In genomic region chr11:129750343-129751292, GRCh38 we compare ENCODE assay signal across 8 cellular contexts.
A peak's percentile ranks its signal among the peaks of the same experiment; 100 is the strongest.
DNase-seq lines count a peak whose midpoint lies in the region; ATAC-seq and TF ChIP-seq lines count a peak whose summit lies in the region.

No MANE protein-coding gene starts in this region.

- no peaks in the 10 kb centered on the region for H3K9me3 Mint-ChIP-seq in activated T-helper 2 cell treated with anti-CD3 and anti-CD28 coated beads, Interferon-gamma antibody, Interleukin-2, Interleukin-4, amounts not matched to agents 10 μg/mL and 5 μg/mL and 100 μg/mL, durations not matched to agents 14 hours and 24 hours and 36 hours

- H3K27me3 Mint-ChIP-seq in activated T-helper 2 cell treated with anti-CD3 and anti-CD28 coated beads, Interferon-gamma antibody, Interleukin-2, Interleukin-4, amounts not matched to agents 10 μg/mL and 5 μg/mL and 100 μg/mL, durations not matched to agents 14 hours and 24 hours and 36 hours (ENCODE audit: low read depth): peaks cover 18% of the 10 kb centered on the region

- H3K36me3 Mint-ChIP-seq in activated T-helper 2 cell treated with anti-CD3 and anti-CD28 coated beads, Interferon-gamma antibody, Interleukin-2, Interleukin-4, amounts not matched to agents 10 μg/mL and 5 μg/mL and 100 μg/mL, durations not matched to agents 14 hours and 24 hours and 36 hours (ENCODE audit: low read depth): no peaks in the 10 kb centered on the region

- H4K8ac ChIP-seq in neuronal stem cell (ENCODE audit: low read depth, low read length): peak overlapping the region; percentile 58

- ATAC-seq in GM21515 (IDR thresholded peaks at IDR 0.05; ENCODE audit: unreplicated experiment): peak; percentile 95

- no peaks in the 10 kb centered on the region for H3K36me3 ChIP-seq in HUES6 (ENCODE audit: control insufficient read depth, insufficient read depth, low read length)
- H3K36me3 ChIP-seq in neuronal stem cell (replicated peaks in 1 of 2; ENCODE audit: control insufficient read depth in 2 of 2, insufficient read depth in 2 of 2, low read length in 2 of 2): no peaks in the 10 kb centered on the region
- H3K36me3 ChIP-seq in subcutaneous abdominal adipose tissue (ENCODE audit: control insufficient read depth in 5 of 5, insufficient read depth in 5 of 5, low read length in 5 of 5): no peaks in the 10 kb centered on the region

- H2BK15ac ChIP-seq in neuronal stem cell (ENCODE audit: low read length): peak overlapping the region; percentile 93

- H3K27me3 ChIP-seq in HUES6 (ENCODE audit: control insufficient read depth, insufficient read depth, low read length): peaks cover 20% of the 10 kb centered on the region
- H3K27me3 ChIP-seq in neuronal stem cell (ENCODE audit: control insufficient read depth in 3 of 3, insufficient read depth in 3 of 3, low read depth in 1 of 3, low read length in 3 of 3): peaks cover 0 to 18% (median 10%) of the 10 kb centered on the region in 3 experiments
- H3K27me3 ChIP-seq in subcutaneous abdominal adipose tissue (ENCODE audit: control insufficient read depth in 5 of 5, insufficient read depth in 4 of 5, low read length in 5 of 5): peaks cover 2 to 13% (median 9%) of the 10 kb centered on the region in 5 donors

- H3K4ac ChIP-seq in neuronal stem cell (ENCODE audit: low read length): no peak overlapping the region

- no peak overlapping the region for H2BK120ac ChIP-seq in neuronal stem cell (ENCODE audit: low read depth, low read length)

- intact Hi-C loops in activated T-helper 2 cell treated with anti-CD3 and anti-CD28 coated beads, Interferon-gamma antibody, Interleukin-2, Interleukin-4, amounts not matched to agents 10 μg/mL and 5 μg/mL and 100 μg/mL, durations not matched to agents 14 hours and 24 hours and 36 hours (cut with micrococcal nuclease): loop anchor here (1.0 to 10.0 kb wide), 4 partner anchors 374 to 866 kb away; no protein-coding TSS in a partner anchor

- no peak overlapping the region for H4K91ac ChIP-seq in neuronal stem cell (ENCODE audit: low read depth, low read length, poor library complexity)

- no peaks in the 10 kb centered on the region for H3K4me1 Mint-ChIP-seq in activated T-helper 2 cell treated with anti-CD3 and anti-CD28 coated beads, Interferon-gamma antibody, Interleukin-2, Interleukin-4, amounts not matched to agents 10 μg/mL and 5 μg/mL and 100 μg/mL, durations not matched to agents 14 hours and 24 hours and 36 hours (ENCODE audit: low read depth)

- H3K27ac Mint-ChIP-seq in activated T-helper 2 cell treated with anti-CD3 and anti-CD28 coated beads, Interferon-gamma antibody, Interleukin-2, Interleukin-4, amounts not matched to agents 10 μg/mL and 5 μg/mL and 100 μg/mL, durations not matched to agents 14 hours and 24 hours and 36 hours: no peak overlapping the region

- DNase-seq in DMS53 (lab: John Stamatoyannopoulos, UW) (peak; percentile 87), RKO (ENCODE audit: low spot score) (peak; percentile 66), foreskin fibroblast (peak; percentile 42 to 83), neuronal stem cell (ENCODE audit: low spot score) (peak; percentile 81)
- DNase-seq in activated T-helper 2 cell treated with anti-CD3 and anti-CD28 coated beads, Interferon-gamma antibody, Interleukin-2, Interleukin-4, amounts not matched to agents 10 μg/mL and 5 μg/mL and 100 μg/mL, durations not matched to agents 14 hours and 24 hours and 36 hours (ENCODE audit: low spot score): peak; percentile 72

- peak overlapping the region; percentile 44 for H3K4me3 ChIP-seq in HUES6 (ENCODE audit: low read depth, low read length)
- peak overlapping the region; percentile 12 to 32 for H3K4me3 ChIP-seq in foreskin fibroblast (ENCODE audit: low read depth in 1 of 2, low read length in 2 of 2)
- H3K4me3 ChIP-seq in neuronal stem cell (ENCODE audit: low read length in 2 of 2): peak overlapping the region; percentile 33 to 40
- H3K4me3 ChIP-seq in subcutaneous abdominal adipose tissue (ENCODE audit: low read depth in 1 of 5, low read length in 5 of 5): peak overlapping the region; percentile 40 to 69 (median 60)

- peak overlapping the region; percentile 93 for H3K18ac ChIP-seq in neuronal stem cell (ENCODE audit: low read length)

- no peaks in the 10 kb centered on the region for H3K4me1 ChIP-seq in HUES6 (ENCODE audit: control insufficient read depth, insufficient read depth, low read length)
- H3K4me1 ChIP-seq in neuronal stem cell (ENCODE audit: control insufficient read depth in 2 of 2, insufficient read depth in 1 of 2, low read depth in 1 of 2, low read length in 2 of 2): peaks cover 1 to 4% of the 10 kb centered on the region in 2 donors
- H3K4me1 ChIP-seq in subcutaneous abdominal adipose tissue (ENCODE audit: control insufficient read depth in 5 of 5, insufficient read depth in 5 of 5, low read length in 5 of 5): peaks cover 0 to 7% (median 6%) of the 10 kb centered on the region in 5 donors

- peak overlapping the region; percentile 96 for H2BK12ac ChIP-seq in neuronal stem cell (ENCODE audit: low read length)

- H3K27ac ChIP-seq in HUES6 (ENCODE audit: low read depth, low read length) (no peak overlapping the region), neuronal stem cell (replicated peaks; ENCODE audit: low read length) (no peak overlapping the region), subcutaneous abdominal adipose tissue (ENCODE audit: low read depth, low read length) (no peak overlapping the region)

- H3K14ac ChIP-seq in neuronal stem cell (ENCODE audit: low read length): peak overlapping the region; percentile 33

- no peak overlapping the region for H3K23ac ChIP-seq in neuronal stem cell (ENCODE audit: low read depth, low read length, poor library complexity)

- H2AK5ac ChIP-seq in neuronal stem cell (ENCODE audit: low read depth, low read length): no peak overlapping the region

- no peak overlapping the region for H2BK5ac ChIP-seq in neuronal stem cell (ENCODE audit: low read length)

- H3K9me3 ChIP-seq in HUES6 (ENCODE audit: control insufficient read depth, insufficient read depth, low read depth, low read length) (peaks cover 5% of the 10 kb centered on the region; the same call in 1 of the 2 replicates), neuronal stem cell (replicated peaks in 1 of 2; ENCODE audit: control insufficient read depth in 2 of 2, insufficient read depth in 1 of 2, low read depth in 1 of 2, low read length in 2 of 2) (no peaks in the 10 kb centered on the region), subcutaneous abdominal adipose tissue (ENCODE audit: control insufficient read depth in 5 of 5, low read length in 5 of 5) (no peaks in the 10 kb centered on the region)

- WGBS in neuronal stem cell (ENCODE audit: extremely low coverage in 2 of 2, insufficient read length in 2 of 2, insufficient replicate concordance in 1 of 2), 2 donors: no CpG with 5 or more reads among the region's 57 CpGs

- H3K4me3 Mint-ChIP-seq in activated T-helper 2 cell treated with anti-CD3 and anti-CD28 coated beads, Interferon-gamma antibody, Interleukin-2, Interleukin-4, amounts not matched to agents 10 μg/mL and 5 μg/mL and 100 μg/mL, durations not matched to agents 14 hours and 24 hours and 36 hours (ENCODE audit: low read depth): no peak overlapping the region

- H3K79me1 ChIP-seq in neuronal stem cell (ENCODE audit: low read depth, low read length): no peaks in the 10 kb centered on the region

- H2AFZ ChIP-seq in neuronal stem cell (ENCODE audit: low read length): peak overlapping the region; percentile 98

- peak overlapping the region; percentile 44 for H3K4me2 ChIP-seq in neuronal stem cell (ENCODE audit: insufficient read depth, low read length, poor library complexity, severe bottlenecking)

- H3K9ac ChIP-seq in HUES6 (ENCODE audit: low read length) (no peak overlapping the region), neuronal stem cell (ENCODE audit: low read depth, low read length, poor library complexity) (peak overlapping the region; percentile 83), subcutaneous abdominal adipose tissue (ENCODE audit: low read length in 5 of 5) (peak overlapping the region in 2 of 5 donors; percentile 24 to 58)

- peak; percentile 75 for TF ChIP-seq CTCF in foreskin fibroblast (IDR thresholded peaks at IDR 0.05; ENCODE audit: low read depth, low read length)
